ENCODE assay signal across 16 cellular contexts in the genomic region with DNA sequence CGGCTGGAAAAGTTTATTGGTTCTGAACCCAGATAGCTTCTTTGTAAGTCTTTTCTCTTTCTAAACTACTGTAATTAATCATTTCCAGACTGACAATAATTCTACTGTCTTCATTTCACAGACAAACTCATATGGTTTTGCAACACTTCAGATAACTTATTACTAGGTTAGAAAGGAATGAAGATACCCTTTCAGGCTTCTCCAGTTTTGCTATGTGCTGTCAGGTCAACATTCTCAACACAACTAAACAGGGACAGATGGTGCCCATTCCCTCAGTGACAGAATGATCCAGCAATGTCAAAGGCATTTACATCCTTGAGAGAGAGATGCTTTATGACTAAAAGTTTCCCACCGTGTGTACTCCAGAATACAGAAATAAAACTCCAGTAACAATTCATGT.
DNase-seq lines count a peak whose midpoint lies in the region; ATAC-seq, FAIRE-seq and TF ChIP-seq lines count a peak whose summit lies in the region.
"Had no signal": no experiment of that assay in that cellular context is flagged by ENCODE, and none has a peak within 500 bp of the region (broad histone marks: within the 10 kb centered on the region; RNA-seq: fewer than 3 reads in every experiment).

No MANE protein-coding gene starts in this region.

- no peaks in the 10 kb centered on the region for H3K4me1 Mint-ChIP-seq in GM23338
- H3K4me1 Mint-ChIP-seq: activated CD4-positive, alpha-beta memory T cell treated with anti-CD3 and anti-CD28 coated beads, Interleukin-2, amount 10 ng/mL, durations not matched to agents 7 days and 5 days had no signal

- no TSS peak for BruUV-seq in HepG2 (replicated peaks; lab: Mats Ljungman, UMichigan)

- H3F3A ChIP-seq in GM23338 (replicated peaks; ENCODE audit: low read depth), result no peaks in the 10 kb centered on the region

- H4K20me1 ChIP-seq in HepG2 (ENCODE audit: insufficient read depth, low read length) (no peaks in the 10 kb centered on the region), GM23338 (replicated peaks; ENCODE audit: insufficient read depth) (no peaks in the 10 kb centered on the region)

- CTCF ChIA-PET in HepG2 (lab: Yijun Ruan, JAX; ENCODE audit: low intra/inter-chr PET ratio, low total read pairs), result no interaction called here

- no peak for ATAC-seq in HepG2
- ATAC-seq in right lobe of liver, result no peak
- ATAC-seq in GM23338, result no peak

- H3K9me3 ChIP-seq in HepG2 (ENCODE audit: low read length), result no peaks in the 10 kb centered on the region
- no peaks in the 10 kb centered on the region for H3K9me3 ChIP-seq in right lobe of liver
- H3K9me3 ChIP-seq in uterus, result no peaks in the 10 kb centered on the region
- H3K9me3 ChIP-seq: prostate gland had no signal

- H3K9ac ChIP-seq in HepG2 (ENCODE audit: insufficient read depth, low read depth, low read length), result no peak overlapping the region

- no peaks in the 10 kb centered on the region for H3K27me3 Mint-ChIP-seq in GM23338 (ENCODE audit: insufficient read depth, low read depth, poor library complexity)
- H3K27me3 Mint-ChIP-seq: activated CD4-positive, alpha-beta memory T cell treated with anti-CD3 and anti-CD28 coated beads, Interleukin-2, amount 10 ng/mL, durations not matched to agents 7 days and 5 days had no signal

- H3K4me3 ChIP-seq in HepG2 (replicated peaks in 1 of 3; ENCODE audit: insufficient read depth in 1 of 3, low read depth in 2 of 3, low read length in 3 of 3), result no peak overlapping the region
- H3K4me3 ChIP-seq in right lobe of liver, result no peak overlapping the region
- no peak overlapping the region for H3K4me3 ChIP-seq in uterus
- H3K4me3 ChIP-seq in GM23338, result no peak overlapping the region
- H3K4me3 ChIP-seq: prostate gland had no signal

- no peak for FAIRE-seq in HepG2 (lab: Jason Lieb, UNC)
- FAIRE-seq: G401.6, islet of Langerhans had no signal

- POLR2A ChIA-PET in HepG2 (lab: Yijun Ruan, JAX), result no interaction called here

- WGBS in HepG2 (ENCODE audit: low lambda C conversion rate), result 1% methylated on average over 2 of the region's 2 CpGs
- WGBS in right lobe of liver (ENCODE audit: insufficient coverage, low coverage, low lambda C conversion rate, missing lambda C conversion rate), result 45% methylated on average over 2 of the region's 2 CpGs

- H3K27me3 ChIP-seq in HepG2 (ENCODE audit: control insufficient read depth in 1 of 2, insufficient read depth in 2 of 2, low read length in 2 of 2) (no peaks in the 10 kb centered on the region), right lobe of liver (no peaks in the 10 kb centered on the region), uterus (no peaks in the 10 kb centered on the region), GM23338 (ENCODE audit: insufficient read depth) (no peaks in the 10 kb centered on the region)

- TF ChIP-seq EP300 in HepG2 (IDR thresholded peaks at IDR 0.05; ENCODE audit: low read depth in 2 of 2, low read length in 2 of 2), result no peak
- TF ChIP-seq EP300 in HepG2 (CRISPR knock-in tag; IDR thresholded peaks at IDR 0.05; ENCODE audit: borderline replicate concordance), result no peak

- TF ChIP-seq CTCF in HepG2 (CRISPR knock-in tag; IDR thresholded peaks at IDR 0.05), result no peak
- TF ChIP-seq CTCF in right lobe of liver (IDR thresholded peaks at IDR 0.05), result no peak
- TF ChIP-seq CTCF in uterus (IDR thresholded peaks at IDR 0.05), result no peak
- TF ChIP-seq CTCF in GM23338 (conservative IDR thresholded peaks at IDR 0.05; ENCODE audit: low read depth in 2 of 2), result no peak

- no peak overlapping the region for H3K4me3 Mint-ChIP-seq in GM23338
- H3K4me3 Mint-ChIP-seq: activated CD4-positive, alpha-beta memory T cell treated with anti-CD3 and anti-CD28 coated beads, Interleukin-2, amount 10 ng/mL, durations not matched to agents 7 days and 5 days had no signal

- no peak overlapping the region for H3K4me2 ChIP-seq in HepG2 (ENCODE audit: low read depth, low read length)
- no peak overlapping the region for H3K4me2 ChIP-seq in GM23338

- no peak for TF ChIP-seq POLR2A in HepG2 (IDR thresholded peaks at IDR 0.05; ENCODE audit: insufficient read depth in 1 of 2, low read depth in 2 of 2, low read length in 2 of 2)
- TF ChIP-seq POLR2A in right lobe of liver (IDR thresholded peaks at IDR 0.05), result no peak
- TF ChIP-seq POLR2A in uterus (IDR thresholded peaks at IDR 0.05), result no peak

- DNase-seq in HepG2 (ENCODE audit: low spot score), result peak; percentile 4
- DNase-seq in right lobe of liver, result no peak
- DNase-seq in SK-MEL-5 (ENCODE audit: low read depth, low spot score), result peak; percentile 27
- DNase-seq in fibroblast of peridontal ligament (ENCODE audit: extremely low read depth), result peak; percentile 85
- no peak for DNase-seq in NCI-H128 (lab: John Stamatoyannopoulos, UW; ENCODE audit: unreplicated experiment)
- DNase-seq in uterus, result no peak
- DNase-seq in GM23338 (ENCODE audit: low spot score), result no peak
- no peak for DNase-seq in H4 (ENCODE audit: low spot score)
- DNase-seq: activated CD4-positive, alpha-beta memory T cell treated with anti-CD3 and anti-CD28 coated beads, Interleukin-2, amount 10 ng/mL, durations not matched to agents 7 days and 5 days; NCI-H1436 treated with DMSO at 0.1 percent for 48 hours; NCI-H774; SHP77; stimulated activated CD4-positive, alpha-beta T cell treated with anti-CD3 and anti-CD28 coated beads, Interleukin-1b, Interleukin-23, amount 100 ng/mL, for 48 hours had no signal

- H3K9me2 ChIP-seq in GM23338 (ENCODE audit: insufficient read depth), result no peaks in the 10 kb centered on the region

- H3K9me3 Mint-ChIP-seq in GM23338, result no peaks in the 10 kb centered on the region

- H3K4me1 ChIP-seq in HepG2 (ENCODE audit: insufficient read depth, low read length), result no peaks in the 10 kb centered on the region
- H3K4me1 ChIP-seq in right lobe of liver, result no peaks in the 10 kb centered on the region
- H3K4me1 ChIP-seq in uterus, result no peaks in the 10 kb centered on the region
- H3K4me1 ChIP-seq in GM23338 (ENCODE audit: insufficient read depth), result no peaks in the 10 kb centered on the region
- H3K4me1 ChIP-seq: prostate gland had no signal

- intact Hi-C loops in HepG2 (cut with micrococcal nuclease; ENCODE audit: unreplicated experiment), result no loop called here
- intact Hi-C loops in right lobe of liver (cut with DNase I), result no loop called here
- intact Hi-C loops in uterus (cut with DNase I; ENCODE audit: low total_unique reads), result no loop called here

- H3K79me2 ChIP-seq in HepG2 (ENCODE audit: insufficient read depth, low read length) (no peaks in the 10 kb centered on the region), GM23338 (replicated peaks; ENCODE audit: insufficient read depth) (no peaks in the 10 kb centered on the region)

- H3K27ac ChIP-seq in HepG2 (ENCODE audit: extremely low read length, insufficient read depth, low read length) (no peak overlapping the region), right lobe of liver (no peak overlapping the region), uterus (no peak overlapping the region), GM23338 (ENCODE audit: low read depth) (no peak overlapping the region)
- H3K27ac ChIP-seq: prostate gland had no signal

- in situ Hi-C loops in HepG2 (cut with HindIII; ENCODE audit: extremely low pct_ligation_motif_present, low pct_unique_long_range_greater_than_20kb), result no loop called here
- in situ Hi-C loops in SK-MEL-5 (cut with HindIII; ENCODE audit: low pct_unique_long_range_greater_than_20kb, low sequenced_read_pairs), result no loop called here

- no peak overlapping the region for H3K27ac Mint-ChIP-seq in GM23338
- H3K27ac Mint-ChIP-seq: activated CD4-positive, alpha-beta memory T cell treated with anti-CD3 and anti-CD28 coated beads, Interleukin-2, amount 10 ng/mL, durations not matched to agents 7 days and 5 days had no signal

- no peak overlapping the region for H2AFZ ChIP-seq in HepG2 (ENCODE audit: low read length)
- no peak overlapping the region for H2AFZ ChIP-seq in GM23338

- H3K36me3 Mint-ChIP-seq in GM23338 (ENCODE audit: low read depth), result no peaks in the 10 kb centered on the region

- no peak for TF ChIP-seq RAD21 in HepG2 (CRISPR knock-in tag; IDR thresholded peaks at IDR 0.05)

- H3K36me3 ChIP-seq in HepG2 (replicated peaks in 1 of 2; ENCODE audit: control insufficient read depth in 1 of 2, insufficient read depth in 2 of 2, low read length in 2 of 2) (no peaks in the 10 kb centered on the region), right lobe of liver (no peaks in the 10 kb centered on the region), uterus (no peaks in the 10 kb centered on the region), GM23338 (ENCODE audit: insufficient read depth) (no peaks in the 10 kb centered on the region)
- H3K36me3 ChIP-seq: prostate gland had no signal

TF ChIP-seq in HepG2, 621 proteins besides CTCF, POLR2A, EP300 and RAD21 (continues in another document):
- no peak for TF ChIP-seq TP53 (CRISPR knock-in tag; conservative IDR thresholded peaks at IDR 0.05)
- TF ChIP-seq HDAC1 (CRISPR knock-in tag; IDR thresholded peaks at IDR 0.05), result no peak
- no peak for TF ChIP-seq NFE2 (CRISPR knock-in tag; IDR thresholded peaks at IDR 0.05)
- TF ChIP-seq, protein P1, sequence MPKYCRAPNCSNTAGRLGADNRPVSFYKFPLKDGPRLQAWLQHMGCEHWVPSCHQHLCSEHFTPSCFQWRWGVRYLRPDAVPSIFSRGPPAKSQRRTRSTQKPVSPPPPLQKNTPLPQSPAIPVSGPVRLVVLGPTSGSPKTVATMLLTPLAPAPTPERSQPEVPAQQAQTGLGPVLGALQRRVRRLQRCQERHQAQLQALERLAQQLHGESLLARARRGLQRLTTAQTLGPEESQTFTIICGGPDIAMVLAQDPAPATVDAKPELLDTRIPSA (CRISPR knock-in tag; IDR thresholded peaks at IDR 0.05; ENCODE audit: borderline replicate concordance), result no peak
- no peak for TF ChIP-seq ZNF17 (CRISPR knock-in tag; IDR thresholded peaks at IDR 0.05)

TF ChIP-seq in GM23338, 12 proteins besides CTCF, POLR2A, EP300 and RAD21:
- no peak for TF ChIP-seq NANOG (IDR thresholded peaks at IDR 0.05; ENCODE audit: borderline replicate concordance)

Comparison
In these comparisons a context has a peak if more than half of its experiments do, and no peak if none do; other contexts are left out.
1. DNase-seq: peak in HepG2 (single experiment), SK-MEL-5 (single experiment) and fibroblast of peridontal ligament (single experiment); none in right lobe of liver (0 of 3), NCI-H128 (single experiment), uterus (0 of 2), GM23338 (single experiment) and H4 (single experiment).